ENCODE assay signal across 2 cellular contexts in the genomic region with DNA sequence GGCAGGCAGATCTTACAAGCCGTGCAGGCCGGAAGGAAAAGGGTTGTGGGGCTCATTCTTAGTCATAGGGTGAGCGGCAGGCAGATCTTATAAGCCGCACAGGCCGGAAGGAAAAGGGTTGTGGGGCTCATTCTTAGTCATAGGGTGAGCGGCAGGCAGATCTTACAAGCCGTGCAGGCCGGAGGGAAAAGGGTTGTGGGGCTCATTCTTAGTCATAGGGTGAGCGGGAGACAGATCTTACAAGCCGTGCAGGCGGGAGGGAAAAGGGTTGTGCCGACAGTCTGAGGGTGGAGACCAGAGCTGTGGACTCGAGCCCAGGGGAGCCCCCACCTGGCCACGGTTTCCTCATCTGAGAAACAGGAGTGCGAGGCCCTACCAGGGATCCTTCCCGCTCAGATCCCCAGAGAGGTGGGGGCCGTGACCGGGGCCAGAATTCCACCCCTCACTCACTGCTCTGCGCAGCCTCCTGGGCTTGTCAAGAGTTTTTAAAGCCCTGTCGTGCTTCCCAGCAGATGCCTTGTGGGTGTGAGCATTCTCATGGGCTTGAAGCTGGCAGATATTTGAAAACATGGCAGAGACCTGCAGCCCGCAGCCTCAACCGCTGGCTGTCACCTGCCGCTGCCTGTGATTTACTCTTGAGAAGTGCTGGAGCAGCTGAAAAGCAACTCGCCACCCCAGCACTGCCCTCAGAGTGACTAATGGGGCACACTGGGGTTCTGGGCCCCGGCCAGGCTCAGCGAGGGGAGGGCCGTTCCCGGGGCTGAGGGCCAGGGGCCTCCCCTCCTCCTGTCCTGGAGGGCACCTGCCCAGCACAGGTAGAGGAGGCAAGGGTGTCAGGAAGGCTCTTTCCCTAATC.
TF ChIP-seq lines count a peak whose summit lies in the region.

No MANE protein-coding gene starts in this region.

TF ChIP-seq in GM23338, 12 proteins besides CTCF, POLR2A, EP300 and RAD21:
- TF ChIP-seq ZNF114 (CRISPR knock-in tag; IDR thresholded peaks at IDR 0.05) (no peak), POLR2AphosphoS5 (IDR thresholded peaks at IDR 0.05; ENCODE audit: low read depth) (no peak), EZH2 (IDR thresholded peaks at IDR 0.05; ENCODE audit: low read depth, unreplicated experiment) (no peak), STAT1 (IDR thresholded peaks at IDR 0.05; ENCODE audit: unreplicated experiment) (no peak), EZH2phosphoT487 (IDR thresholded peaks at IDR 0.05; ENCODE audit: unreplicated experiment) (no peak), CREB1 (CRISPR knock-in tag; IDR thresholded peaks at IDR 0.05; ENCODE audit: low read depth) (no peak), NANOG (IDR thresholded peaks at IDR 0.05; ENCODE audit: borderline replicate concordance) (no peak)
- TF ChIP-seq, protein P1, sequence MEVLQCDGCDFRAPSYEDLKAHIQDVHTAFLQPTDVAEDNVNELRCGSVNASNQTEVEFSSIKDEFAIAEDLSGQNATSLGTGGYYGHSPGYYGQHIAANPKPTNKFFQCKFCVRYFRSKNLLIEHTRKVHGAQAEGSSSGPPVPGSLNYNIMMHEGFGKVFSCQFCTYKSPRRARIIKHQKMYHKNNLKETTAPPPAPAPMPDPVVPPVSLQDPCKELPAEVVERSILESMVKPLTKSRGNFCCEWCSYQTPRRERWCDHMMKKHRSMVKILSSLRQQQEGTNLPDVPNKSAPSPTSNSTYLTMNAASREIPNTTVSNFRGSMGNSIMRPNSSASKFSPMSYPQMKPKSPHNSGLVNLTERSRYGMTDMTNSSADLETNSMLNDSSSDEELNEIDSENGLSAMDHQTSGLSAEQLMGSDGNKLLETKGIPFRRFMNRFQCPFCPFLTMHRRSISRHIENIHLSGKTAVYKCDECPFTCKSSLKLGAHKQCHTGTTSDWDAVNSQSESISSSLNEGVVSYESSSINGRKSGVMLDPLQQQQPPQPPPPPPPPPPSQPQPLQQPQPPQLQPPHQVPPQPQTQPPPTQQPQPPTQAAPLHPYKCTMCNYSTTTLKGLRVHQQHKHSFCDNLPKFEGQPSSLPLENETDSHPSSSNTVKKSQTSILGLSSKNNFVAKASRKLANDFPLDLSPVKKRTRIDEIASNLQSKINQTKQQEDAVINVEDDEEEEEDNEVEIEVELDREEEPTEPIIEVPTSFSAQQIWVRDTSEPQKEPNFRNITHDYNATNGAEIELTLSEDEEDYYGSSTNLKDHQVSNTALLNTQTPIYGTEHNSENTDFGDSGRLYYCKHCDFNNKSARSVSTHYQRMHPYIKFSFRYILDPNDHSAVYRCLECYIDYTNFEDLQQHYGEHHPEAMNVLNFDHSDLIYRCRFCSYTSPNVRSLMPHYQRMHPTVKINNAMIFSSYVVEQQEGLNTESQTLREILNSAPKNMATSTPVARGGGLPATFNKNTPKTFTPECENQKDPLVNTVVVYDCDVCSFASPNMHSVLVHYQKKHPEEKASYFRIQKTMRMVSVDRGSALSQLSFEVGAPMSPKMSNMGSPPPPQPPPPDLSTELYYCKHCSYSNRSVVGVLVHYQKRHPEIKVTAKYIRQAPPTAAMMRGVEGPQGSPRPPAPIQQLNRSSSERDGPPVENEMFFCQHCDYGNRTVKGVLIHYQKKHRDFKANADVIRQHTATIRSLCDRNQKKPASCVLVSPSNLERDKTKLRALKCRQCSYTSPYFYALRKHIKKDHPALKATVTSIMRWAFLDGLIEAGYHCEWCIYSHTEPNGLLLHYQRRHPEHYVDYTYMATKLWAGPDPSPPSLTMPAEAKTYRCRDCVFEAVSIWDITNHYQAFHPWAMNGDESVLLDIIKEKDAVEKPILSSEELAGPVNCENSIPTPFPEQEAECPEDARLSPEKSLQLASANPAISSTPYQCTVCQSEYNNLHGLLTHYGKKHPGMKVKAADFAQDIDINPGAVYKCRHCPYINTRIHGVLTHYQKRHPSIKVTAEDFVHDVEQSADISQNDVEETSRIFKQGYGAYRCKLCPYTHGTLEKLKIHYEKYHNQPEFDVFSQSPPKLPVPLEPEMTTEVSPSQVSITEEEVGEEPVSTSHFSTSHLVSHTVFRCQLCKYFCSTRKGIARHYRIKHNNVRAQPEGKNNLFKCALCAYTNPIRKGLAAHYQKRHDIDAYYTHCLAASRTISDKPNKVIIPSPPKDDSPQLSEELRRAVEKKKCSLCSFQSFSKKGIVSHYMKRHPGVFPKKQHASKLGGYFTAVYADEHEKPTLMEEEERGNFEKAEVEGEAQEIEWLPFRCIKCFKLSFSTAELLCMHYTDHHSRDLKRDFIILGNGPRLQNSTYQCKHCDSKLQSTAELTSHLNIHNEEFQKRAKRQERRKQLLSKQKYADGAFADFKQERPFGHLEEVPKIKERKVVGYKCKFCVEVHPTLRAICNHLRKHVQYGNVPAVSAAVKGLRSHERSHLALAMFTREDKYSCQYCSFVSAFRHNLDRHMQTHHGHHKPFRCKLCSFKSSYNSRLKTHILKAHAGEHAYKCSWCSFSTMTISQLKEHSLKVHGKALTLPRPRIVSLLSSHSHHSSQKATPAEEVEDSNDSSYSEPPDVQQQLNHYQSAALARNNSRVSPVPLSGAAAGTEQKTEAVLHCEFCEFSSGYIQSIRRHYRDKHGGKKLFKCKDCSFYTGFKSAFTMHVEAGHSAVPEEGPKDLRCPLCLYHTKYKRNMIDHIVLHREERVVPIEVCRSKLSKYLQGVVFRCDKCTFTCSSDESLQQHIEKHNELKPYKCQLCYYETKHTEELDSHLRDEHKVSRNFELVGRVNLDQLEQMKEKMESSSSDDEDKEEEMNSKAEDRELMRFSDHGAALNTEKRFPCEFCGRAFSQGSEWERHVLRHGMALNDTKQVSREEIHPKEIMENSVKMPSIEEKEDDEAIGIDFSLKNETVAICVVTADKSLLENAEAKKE (CRISPR knock-in tag; IDR thresholded peaks at IDR 0.05), result no peak
TF ChIP-seq in GM23338: peak in this region for 0.

TF ChIP-seq in endothelial cell of umbilical vein, 7 proteins besides CTCF, POLR2A, EP300 and RAD21:
- TF ChIP-seq JUN (IDR thresholded peaks at IDR 0.05; ENCODE audit: borderline replicate concordance, insufficient read depth, insufficient read length, low read depth), result peak; percentile 88
- TF ChIP-seq, protein P2, sequence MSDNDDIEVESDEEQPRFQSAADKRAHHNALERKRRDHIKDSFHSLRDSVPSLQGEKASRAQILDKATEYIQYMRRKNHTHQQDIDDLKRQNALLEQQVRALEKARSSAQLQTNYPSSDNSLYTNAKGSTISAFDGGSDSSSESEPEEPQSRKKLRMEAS (IDR thresholded peaks at IDR 0.05; ENCODE audit: insufficient read depth, insufficient read length), result no peak
- no peak for TF ChIP-seq EZH2 (IDR thresholded peaks at IDR 0.05; ENCODE audit: borderline replicate concordance, low read depth, low read length, severe bottlenecking)
- peak; percentile 81 for TF ChIP-seq GATA2 (IDR thresholded peaks at IDR 0.05; ENCODE audit: insufficient read depth, insufficient read length, low read depth, low read length)
- TF ChIP-seq MYC (IDR thresholded peaks at IDR 0.05; ENCODE audit: low read depth, low read length), result no peak
- TF ChIP-seq FOS (IDR thresholded peaks at IDR 0.05; ENCODE audit: borderline replicate concordance, insufficient read depth, low read length), result peak; percentile 100
- peak; percentile 89 for TF ChIP-seq POLR2AphosphoS5 (IDR thresholded peaks at IDR 0.05; ENCODE audit: insufficient read depth, low read depth, low read length)
